In genomic region chr6:73388433-73388799, GRCh38 we compare ENCODE assay signal across 8 cellular contexts. TPM values are rescaled to one million over a fixed set of nuclear protein-coding genes. Genes with fewer than 3 reads are reported as not detected.
DNase-seq lines count a peak whose midpoint lies in the region; ATAC-seq and TF ChIP-seq lines count a peak whose summit lies in the region.

No MANE protein-coding gene starts in this region.

- H3K27ac ChIP-seq in right lobe of liver: no peak overlapping the region
- no peak overlapping the region for H3K27ac ChIP-seq in vagina

- H3K9me3 ChIP-seq in right lobe of liver (no peaks in the 10 kb centered on the region), vagina (no peaks in the 10 kb centered on the region)

- no peak for DNase-seq in activated naive CD4-positive, alpha-beta T cell treated with anti-CD3 and anti-CD28 coated beads, Interleukin-2, amount 50 U/mL, for 72 hours (ENCODE audit: low spot score in 2 of 2)
- DNase-seq in right lobe of liver: no peak
- no peak for DNase-seq in vagina (ENCODE audit: extremely low spot score in 2 of 2)
- no peak for DNase-seq in posterior cingulate gyrus
- DNase-seq in NK-92 treated with Interleukin-12 subunit alpha and Interleukin-12 subunit beta, amount 100 ng/mL, for 24 hours (lab: John Stamatoyannopoulos, UW): no peak

- H3K36me3 Mint-ChIP-seq in activated naive CD4-positive, alpha-beta T cell treated with anti-CD3 and anti-CD28 coated beads, Interleukin-2, amount 50 U/mL, for 72 hours: no peaks in the 10 kb centered on the region

- no peaks in the 10 kb centered on the region for H3K4me1 ChIP-seq in right lobe of liver
- H3K4me1 ChIP-seq in vagina: peaks cover 5% of the 10 kb centered on the region

- H3K36me3 ChIP-seq in right lobe of liver: no peaks in the 10 kb centered on the region
- no peaks in the 10 kb centered on the region for H3K36me3 ChIP-seq in vagina

- TF ChIP-seq CTCF in right lobe of liver (IDR thresholded peaks at IDR 0.05) (no peak), vagina (IDR thresholded peaks at IDR 0.05) (no peak)

- TF ChIP-seq POLR2A in right lobe of liver (IDR thresholded peaks at IDR 0.05) (no peak), vagina (IDR thresholded peaks at IDR 0.05) (no peak)

- H3K9me3 Mint-ChIP-seq in activated naive CD4-positive, alpha-beta T cell treated with anti-CD3 and anti-CD28 coated beads, Interleukin-2, amount 50 U/mL, for 72 hours: no peaks in the 10 kb centered on the region

- ATAC-seq in GM19025 (IDR thresholded peaks at IDR 0.05; ENCODE audit: low read depth, unreplicated experiment) (peak; percentile 27), HG02938 (IDR thresholded peaks at IDR 0.05; ENCODE audit: unreplicated experiment) (peak; percentile 9), right lobe of liver (peak in 1 of 4 donors; percentile 23), GM18520 (IDR thresholded peaks at IDR 0.05; ENCODE audit: unreplicated experiment) (no peak)
- peak; percentile 3 to 29 for ATAC-seq in activated naive CD4-positive, alpha-beta T cell treated with anti-CD3 and anti-CD28 coated beads, Interleukin-2, amount 50 U/mL, for 72 hours

- WGBS in right lobe of liver (ENCODE audit: insufficient coverage, low coverage, low lambda C conversion rate, missing lambda C conversion rate): 31% methylated on average over 4 of the region's 4 CpGs

- H3K27me3 ChIP-seq in right lobe of liver: no peaks in the 10 kb centered on the region
- no peaks in the 10 kb centered on the region for H3K27me3 ChIP-seq in vagina

- peak overlapping the region; percentile 33 to 51 (median 44) for H3K4me3 ChIP-seq in right lobe of liver
- peak overlapping the region; percentile 39 to 53 for H3K4me3 ChIP-seq in vagina

- H3K27ac Mint-ChIP-seq in activated naive CD4-positive, alpha-beta T cell treated with anti-CD3 and anti-CD28 coated beads, Interleukin-2, amount 50 U/mL, for 72 hours: peak overlapping the region; percentile 50 to 80

- intact Hi-C loops in right lobe of liver (cut with DNase I): no loop called here
- intact Hi-C loops in vagina (cut with DNase I): no loop called here
- intact Hi-C loops in posterior cingulate gyrus (cut with DNase I): no loop called here

RNA-seq across cellular contexts. Expression of gene DDX43, which starts 6.2 kb away (rescaled TPM):
- total RNA-seq in activated naive CD4-positive, alpha-beta T cell treated with anti-CD3 and anti-CD28 coated beads, Interleukin-2, amount 50 U/mL, for 72 hours: under 1 TPM; 0.09 to 0.58 TPM
- total RNA-seq in right lobe of liver (not detected), vagina (0.49 TPM)

RNA-seq across cellular contexts. Expression of gene OOEP, which starts 18.7 kb away (rescaled TPM):
- under 1 TPM in 1 of 2 donors, not detected in 1; 0.48 TPM for total RNA-seq in activated naive CD4-positive, alpha-beta T cell treated with anti-CD3 and anti-CD28 coated beads, Interleukin-2, amount 50 U/mL, for 72 hours
- not detected for total RNA-seq in right lobe of liver
- total RNA-seq in vagina: not detected

RNA-seq across cellular contexts. Expression of gene KHDC3L, which starts 26.0 kb away (rescaled TPM):
- under 1 TPM in 1 of 2 donors, not detected in 1; 0.23 TPM for total RNA-seq in activated naive CD4-positive, alpha-beta T cell treated with anti-CD3 and anti-CD28 coated beads, Interleukin-2, amount 50 U/mL, for 72 hours
- not detected for total RNA-seq in right lobe of liver
- total RNA-seq in vagina: not detected

RNA-seq across cellular contexts. Expression of gene DPPA5, which starts 34.3 kb away (rescaled TPM):
- not detected for total RNA-seq in activated naive CD4-positive, alpha-beta T cell treated with anti-CD3 and anti-CD28 coated beads, Interleukin-2, amount 50 U/mL, for 72 hours
- total RNA-seq in right lobe of liver (not detected), vagina (not detected)
